In genomic region chr17:77388384-77389306, GRCh38 we compare ENCODE assay signal across 7 cellular contexts.
DNase-seq lines count a peak whose midpoint lies in the region; ATAC-seq, FAIRE-seq and TF ChIP-seq lines count a peak whose summit lies in the region.

No MANE protein-coding gene starts in this region.

- H3K4me3 Mint-ChIP-seq in activated naive CD8-positive, alpha-beta T cell treated with anti-CD3 and anti-CD28 coated beads for 36 hours, result peak overlapping the region; percentile 82

- peak overlapping the region; percentile 91 for H3K27ac Mint-ChIP-seq in activated naive CD8-positive, alpha-beta T cell treated with anti-CD3 and anti-CD28 coated beads for 36 hours

- H3K4me1 Mint-ChIP-seq in activated naive CD8-positive, alpha-beta T cell treated with anti-CD3 and anti-CD28 coated beads for 36 hours, result peaks cover 76% of the 10 kb centered on the region

- intact Hi-C loops in right lobe of liver (cut with DNase I), result no loop called here

- H3K9me3 ChIP-seq in HUES6 (ENCODE audit: control insufficient read depth, insufficient read depth, low read depth, low read length) (no peaks in the 10 kb centered on the region), right lobe of liver (no peaks in the 10 kb centered on the region), stomach smooth muscle (ENCODE audit: control insufficient read depth in 2 of 2, low read length in 2 of 2) (no peaks in the 10 kb centered on the region)

- WGBS in right lobe of liver (ENCODE audit: insufficient coverage, low coverage, low lambda C conversion rate, missing lambda C conversion rate), result 18% methylated on average over 13 of the region's 29 CpGs

- TF ChIP-seq CTCF in right lobe of liver (IDR thresholded peaks at IDR 0.05), result no peak

- H3K36me3 ChIP-seq in HUES6 (ENCODE audit: control insufficient read depth, insufficient read depth, low read length) (0 out of 2 replicates have a peak, but pooled peaks cover 2% of the 10 kb centered on the region), right lobe of liver (no peaks in the 10 kb centered on the region), stomach smooth muscle (ENCODE audit: control insufficient read depth in 2 of 2, insufficient read depth in 2 of 2, low read length in 2 of 2) (peaks cover 0 to 3% of the 10 kb centered on the region in 2 donors)

- no peak for FAIRE-seq in GM12891 (lab: Jason Lieb, UNC)

- no peak overlapping the region; the same call in 1 of the 2 replicates for H3K27ac ChIP-seq in HUES6 (ENCODE audit: low read depth, low read length)
- peak overlapping the region; percentile 55 to 79 (median 77) for H3K27ac ChIP-seq in right lobe of liver
- peak overlapping the region; percentile 80 for H3K27ac ChIP-seq in stomach smooth muscle (ENCODE audit: low read length)

- H3K4me3 ChIP-seq in HUES6 (ENCODE audit: low read depth, low read length) (no peak overlapping the region), right lobe of liver (peak overlapping the region; percentile 14 to 49 (median 38)), stomach smooth muscle (ENCODE audit: low read length in 2 of 2) (peak overlapping the region in 1 of 2 donors; percentile 58)

- TF ChIP-seq POLR2A in right lobe of liver (IDR thresholded peaks at IDR 0.05), result peak; percentile 34
- no peak for TF ChIP-seq POLR2A in GM12891 (IDR thresholded peaks at IDR 0.05; ENCODE audit: low read depth, low read length)

- H3K4me1 ChIP-seq in HUES6 (ENCODE audit: control insufficient read depth, insufficient read depth, low read length) (peaks cover 79% of the 10 kb centered on the region), right lobe of liver (peaks cover 3 to 93% (median 70%) of the 10 kb centered on the region in 4 donors), stomach smooth muscle (ENCODE audit: control insufficient read depth, insufficient read depth, low read length) (peaks cover 92% of the 10 kb centered on the region)

- H3K36me3 Mint-ChIP-seq in activated naive CD8-positive, alpha-beta T cell treated with anti-CD3 and anti-CD28 coated beads for 36 hours, result no peaks in the 10 kb centered on the region

- H3K27me3 Mint-ChIP-seq in activated naive CD8-positive, alpha-beta T cell treated with anti-CD3 and anti-CD28 coated beads for 36 hours, result no peaks in the 10 kb centered on the region

- no peaks in the 10 kb centered on the region for H3K9me3 Mint-ChIP-seq in activated naive CD8-positive, alpha-beta T cell treated with anti-CD3 and anti-CD28 coated beads for 36 hours

- DNase-seq in activated naive CD8-positive, alpha-beta T cell treated with anti-CD3 and anti-CD28 coated beads for 36 hours, result no peak
- DNase-seq in right lobe of liver (peak; percentile 80 to 94 (median 93)), NCI-H1417 treated with DMSO at 0.1 percent for 48 hours (lab: John Stamatoyannopoulos, UW) (no peak), GM12891 (ENCODE audit: insufficient read length, low spot score) (no peak)

- ATAC-seq in right lobe of liver (peak; percentile 45 to 65 (median 54)), GM18907 (IDR thresholded peaks at IDR 0.05; ENCODE audit: unreplicated experiment) (no peak)

- H3K9ac ChIP-seq in HUES6 (ENCODE audit: low read length) (peak overlapping the region; percentile 4), stomach smooth muscle (ENCODE audit: low read length in 2 of 2) (peak overlapping the region; percentile 57 to 62)

- no peaks in the 10 kb centered on the region for H3K27me3 ChIP-seq in HUES6 (ENCODE audit: control insufficient read depth, insufficient read depth, low read length)
- no peaks in the 10 kb centered on the region for H3K27me3 ChIP-seq in right lobe of liver
- no peaks in the 10 kb centered on the region for H3K27me3 ChIP-seq in stomach smooth muscle (ENCODE audit: control insufficient read depth in 1 of 2, insufficient read depth in 2 of 2, low read length in 2 of 2)

TF ChIP-seq in GM12891, 5 proteins besides CTCF, POLR2A, EP300 and RAD21:
- TF ChIP-seq TAF1 (IDR thresholded peaks at IDR 0.05; ENCODE audit: low read depth, low read length) (no peak), POU2F2 (IDR thresholded peaks at IDR 0.05; ENCODE audit: low read depth, low read length) (no peak), SPI1 (IDR thresholded peaks at IDR 0.05; ENCODE audit: low read depth, low read length) (no peak), PAX5 (IDR thresholded peaks at IDR 0.05; ENCODE audit: insufficient read depth, low read length, severe bottlenecking) (no peak), POLR2AphosphoS5 (IDR thresholded peaks at IDR 0.05; ENCODE audit: low read depth, low read length) (no peak)
TF ChIP-seq in GM12891: peak in this region for 0.

Comparison
In these comparisons a context has a peak if more than half of its experiments do, and no peak if none do; other contexts are left out.
1. DNase-seq: peak in right lobe of liver (3 of 3); none in activated naive CD8-positive, alpha-beta T cell treated with anti-CD3 and anti-CD28 coated beads for 36 hours (single experiment), NCI-H1417 treated with DMSO at 0.1 percent for 48 hours (single experiment) and GM12891 (single experiment).